ENCODE assay signal across 8 cellular contexts in genomic region chr21:39004776-39005605, GRCh38.
DNase-seq lines count a peak whose midpoint lies in the region; ATAC-seq and TF ChIP-seq lines count a peak whose summit lies in the region.

No MANE protein-coding gene starts in this region.

- peaks cover 24% of the 10 kb centered on the region for H3K4me1 Mint-ChIP-seq in activated CD4-positive, alpha-beta memory T cell treated with anti-CD3 and anti-CD28 coated beads, Interleukin-2, amount 10 ng/mL, durations not matched to agents 7 days and 5 days
- peaks cover 15% of the 10 kb centered on the region for H3K4me1 Mint-ChIP-seq in activated CD4-positive, alpha-beta memory T cell treated with anti-CD3 and anti-CD28 coated beads for 36 hours (ENCODE audit: low read depth)
- H3K4me1 Mint-ChIP-seq in activated naive CD4-positive, alpha-beta T cell treated with anti-CD3 and anti-CD28 coated beads, Interleukin-2, amount 50 U/mL, for 24 hours = peaks cover 21% of the 10 kb centered on the region

- no peak for TF ChIP-seq POLR2A in suprapubic skin (IDR thresholded peaks at IDR 0.05)

- peak overlapping the region; percentile 34 for H3K27ac Mint-ChIP-seq in activated CD4-positive, alpha-beta memory T cell treated with anti-CD3 and anti-CD28 coated beads, Interleukin-2, amount 10 ng/mL, durations not matched to agents 7 days and 5 days
- no peak overlapping the region for H3K27ac Mint-ChIP-seq in activated CD4-positive, alpha-beta memory T cell treated with anti-CD3 and anti-CD28 coated beads for 36 hours
- peak overlapping the region; percentile 15 for H3K27ac Mint-ChIP-seq in activated naive CD4-positive, alpha-beta T cell treated with anti-CD3 and anti-CD28 coated beads, Interleukin-2, amount 50 U/mL, for 24 hours

- H3K27me3 ChIP-seq in suprapubic skin = no peaks in the 10 kb centered on the region

- H3K4me1 ChIP-seq in suprapubic skin = peaks cover 46% of the 10 kb centered on the region

- DNase-seq in activated CD4-positive, alpha-beta memory T cell treated with anti-CD3 and anti-CD28 coated beads, Interleukin-2, amount 10 ng/mL, durations not matched to agents 7 days and 5 days = no peak
- DNase-seq in activated CD4-positive, alpha-beta memory T cell treated with anti-CD3 and anti-CD28 coated beads for 36 hours = no peak
- peak; percentile 57 for DNase-seq in iPS-NIHi7 (ENCODE audit: extremely low spot score)
- no peak for DNase-seq in suprapubic skin (ENCODE audit: low spot score in 2 of 2)
- DNase-seq in GM19238 (ENCODE audit: insufficient read length, low spot score) = no peak
- DNase-seq in DMS79 (lab: John Stamatoyannopoulos, UW) = no peak

- H3K27ac ChIP-seq in suprapubic skin = peak overlapping the region; percentile 78

- no peak for TF ChIP-seq CTCF in suprapubic skin (IDR thresholded peaks at IDR 0.05)

- POLR2A ChIA-PET in activated CD4-positive, alpha-beta memory T cell treated with anti-CD3 and anti-CD28 coated beads, Interleukin-2, amount 10 ng/mL, durations not matched to agents 7 days and 5 days (lab: Charles Lee) = interaction anchor here (1.1 to 1.4 kb wide), 2 partner anchors 12 to 19 kb away, joined by 3 read pairs; no protein-coding TSS in a partner anchor
- POLR2A ChIA-PET in activated CD4-positive, alpha-beta memory T cell treated with anti-CD3 and anti-CD28 coated beads for 36 hours (lab: Charles Lee) = no interaction called here

- no peaks in the 10 kb centered on the region for H3K36me3 Mint-ChIP-seq in activated CD4-positive, alpha-beta memory T cell treated with anti-CD3 and anti-CD28 coated beads, Interleukin-2, amount 10 ng/mL, durations not matched to agents 7 days and 5 days (ENCODE audit: low read depth)
- H3K36me3 Mint-ChIP-seq in activated CD4-positive, alpha-beta memory T cell treated with anti-CD3 and anti-CD28 coated beads for 36 hours = no peaks in the 10 kb centered on the region
- no peaks in the 10 kb centered on the region for H3K36me3 Mint-ChIP-seq in activated naive CD4-positive, alpha-beta T cell treated with anti-CD3 and anti-CD28 coated beads, Interleukin-2, amount 50 U/mL, for 24 hours

- CTCF ChIA-PET in activated CD4-positive, alpha-beta memory T cell treated with anti-CD3 and anti-CD28 coated beads, Interleukin-2, amount 10 ng/mL, durations not matched to agents 7 days and 5 days (lab: Charles Lee) = no interaction called here
- CTCF ChIA-PET in activated CD4-positive, alpha-beta memory T cell treated with anti-CD3 and anti-CD28 coated beads for 36 hours (lab: Charles Lee) = no interaction called here

- WGBS in suprapubic skin = 22% methylated on average over 16 of the region's 20 CpGs

- H3K9me3 ChIP-seq in suprapubic skin = no peaks in the 10 kb centered on the region

- H3K9me3 Mint-ChIP-seq in activated CD4-positive, alpha-beta memory T cell treated with anti-CD3 and anti-CD28 coated beads, Interleukin-2, amount 10 ng/mL, durations not matched to agents 7 days and 5 days = no peaks in the 10 kb centered on the region
- H3K9me3 Mint-ChIP-seq in activated CD4-positive, alpha-beta memory T cell treated with anti-CD3 and anti-CD28 coated beads for 36 hours = no peaks in the 10 kb centered on the region
- H3K9me3 Mint-ChIP-seq in activated naive CD4-positive, alpha-beta T cell treated with anti-CD3 and anti-CD28 coated beads, Interleukin-2, amount 50 U/mL, for 24 hours = no peaks in the 10 kb centered on the region

- no peak for TF ChIP-seq EP300 in suprapubic skin (IDR thresholded peaks at IDR 0.05)

- no peaks in the 10 kb centered on the region for H3K36me3 ChIP-seq in suprapubic skin

- peaks cover 1% of the 10 kb centered on the region for H3K27me3 Mint-ChIP-seq in activated CD4-positive, alpha-beta memory T cell treated with anti-CD3 and anti-CD28 coated beads, Interleukin-2, amount 10 ng/mL, durations not matched to agents 7 days and 5 days
- no peaks in the 10 kb centered on the region for H3K27me3 Mint-ChIP-seq in activated CD4-positive, alpha-beta memory T cell treated with anti-CD3 and anti-CD28 coated beads for 36 hours
- no peaks in the 10 kb centered on the region for H3K27me3 Mint-ChIP-seq in activated naive CD4-positive, alpha-beta T cell treated with anti-CD3 and anti-CD28 coated beads, Interleukin-2, amount 50 U/mL, for 24 hours

- H3K4me3 Mint-ChIP-seq in activated CD4-positive, alpha-beta memory T cell treated with anti-CD3 and anti-CD28 coated beads, Interleukin-2, amount 10 ng/mL, durations not matched to agents 7 days and 5 days = no peak overlapping the region
- no peak overlapping the region for H3K4me3 Mint-ChIP-seq in activated CD4-positive, alpha-beta memory T cell treated with anti-CD3 and anti-CD28 coated beads for 36 hours
- peak overlapping the region; percentile 47 for H3K4me3 Mint-ChIP-seq in activated naive CD4-positive, alpha-beta T cell treated with anti-CD3 and anti-CD28 coated beads, Interleukin-2, amount 50 U/mL, for 24 hours

- ATAC-seq in GM19463 (IDR thresholded peaks at IDR 0.05; ENCODE audit: unreplicated experiment) = no peak

- intact Hi-C loops in activated CD4-positive, alpha-beta memory T cell treated with anti-CD3 and anti-CD28 coated beads for 36 hours (cut with micrococcal nuclease) = no loop called here

- no peak overlapping the region for H3K4me3 ChIP-seq in suprapubic skin
